In genomic region chr15:66708389-66708788, GRCh38 we compare ENCODE assay signal across 9 cellular contexts.
"Had no signal": no experiment of that assay in that cellular context is flagged by ENCODE, and none has a peak within 500 bp of the region (broad histone marks: within the 10 kb centered on the region; RNA-seq: fewer than 3 reads in every experiment).

No MANE protein-coding gene starts in this region.

- H3K27ac ChIP-seq: neural progenitor cell had no signal

- H3K4me3 Mint-ChIP-seq: activated CD4-positive, alpha-beta memory T cell treated with anti-CD3 and anti-CD28 coated beads for 36 hours; neural progenitor cell had no signal

- H3K36me3 Mint-ChIP-seq: activated CD4-positive, alpha-beta memory T cell treated with anti-CD3 and anti-CD28 coated beads for 36 hours had no signal

- H3K27me3 ChIP-seq: right atrium auricular region had no signal

- H3K9me3 Mint-ChIP-seq: activated CD4-positive, alpha-beta memory T cell treated with anti-CD3 and anti-CD28 coated beads for 36 hours; neural progenitor cell had no signal

- DNase-seq: activated CD4-positive, alpha-beta memory T cell treated with anti-CD3 and anti-CD28 coated beads for 36 hours; activated naive CD4-positive, alpha-beta T cell; foreskin melanocyte; head of caudate nucleus; spleen; stimulated activated CD4-positive, alpha-beta T cell treated with anti-CD3 and anti-CD28 coated beads, Interleukin-2, amount 100 ng/mL, for 24 hours; stimulated activated naive CD4-positive, alpha-beta T cell had no signal

- H3K9me3 ChIP-seq: right atrium auricular region, spleen had no signal

- H3K27ac Mint-ChIP-seq: activated CD4-positive, alpha-beta memory T cell treated with anti-CD3 and anti-CD28 coated beads for 36 hours; neural progenitor cell had no signal

- H3K36me3 ChIP-seq: neural progenitor cell, right atrium auricular region, spleen had no signal

- H3K4me3 ChIP-seq: spleen had no signal
